24 cellular contexts compared by ENCODE assay signal in genomic region chr1:62612770-62613169, GRCh38. TPM values are rescaled to one million over a fixed set of nuclear protein-coding genes. Genes with fewer than 3 reads are reported as not detected.
DNase-seq lines count a peak whose midpoint lies in the region; ATAC-seq and TF ChIP-seq lines count a peak whose summit lies in the region.
"Had no signal": no experiment of that assay in that cellular context is flagged by ENCODE, and none has a peak within 500 bp of the region (broad histone marks: within the 10 kb centered on the region; RNA-seq: fewer than 3 reads in every experiment).

No MANE protein-coding gene starts in this region.

- no peaks in the 10 kb centered on the region for H3K9me3 Mint-ChIP-seq in chondrocyte (ENCODE audit: low read depth)
- H3K9me3 Mint-ChIP-seq: CD8-positive, alpha-beta memory T cell; GM23338 had no signal

- peak overlapping the region; percentile 62 for H3K27ac Mint-ChIP-seq in chondrocyte (ENCODE audit: unreplicated experiment)
- H3K27ac Mint-ChIP-seq: CD8-positive, alpha-beta memory T cell had no signal

- DNase-seq in cardiac muscle cell (ENCODE audit: low read depth in 1 of 2, low spot score in 1 of 2) (no peak), heart right ventricle (no peak), IMR-90 (no peak), chondrocyte (ENCODE audit: low spot score) (no peak), dermis blood vessel endothelial cell (no peak), NCI-H510A (lab: John Stamatoyannopoulos, UW) (no peak), iPS-NIHi7 (ENCODE audit: extremely low spot score) (no peak)
- DNase-seq in effector CD8-positive, alpha-beta T cell (lab: John Stamatoyannopoulos, UW), result no peak
- DNase-seq: C1 segment of cervical spinal cord; Calu3; CD8-positive, alpha-beta memory T cell; GF-D8; NCI-H1105 treated with DMSO at 0.1 percent for 48 hours; NCI-H1694; NCI-H2081; NCI-H2171 treated with DMSO at 0.1 percent for 48 hours; NCI-H526 treated with DMSO at 0.1 percent for 48 hours; SHP77 treated with DMSO at 0.1 percent for 48 hours had no signal

- H3K4me3 Mint-ChIP-seq in chondrocyte (ENCODE audit: unreplicated experiment), result no peak overlapping the region
- H3K4me3 Mint-ChIP-seq: CD8-positive, alpha-beta memory T cell; GM23338 had no signal

- H4K20me1 ChIP-seq in IMR-90 (ENCODE audit: insufficient read depth, low read length), result no peaks in the 10 kb centered on the region

- no peak for TF ChIP-seq RAD21 in IMR-90 (IDR thresholded peaks at IDR 0.05; ENCODE audit: low read length)

- POLR2A ChIA-PET in IMR-90 (lab: Charles Lee; ENCODE audit: unreplicated experiment), result no interaction called here

- no peaks in the 10 kb centered on the region for H3K27me3 Mint-ChIP-seq in chondrocyte (ENCODE audit: low read depth)
- H3K27me3 Mint-ChIP-seq: CD8-positive, alpha-beta memory T cell had no signal

- peaks cover 33% of the 10 kb centered on the region for H3K4me1 Mint-ChIP-seq in chondrocyte (ENCODE audit: low read depth)
- H3K4me1 Mint-ChIP-seq: CD8-positive, alpha-beta memory T cell had no signal

- H3K23ac ChIP-seq in IMR-90 (ENCODE audit: low read depth, low read length), result no peak overlapping the region

- no peak overlapping the region for H4K5ac ChIP-seq in IMR-90 (ENCODE audit: low read depth, low read length)

- H3K27ac ChIP-seq in cardiac muscle cell (peak overlapping the region; percentile 23), heart right ventricle (no peak overlapping the region), IMR-90 (ENCODE audit: insufficient read depth, low read length) (no peak overlapping the region)
- H3K27ac ChIP-seq: 22Rv1, KMS-11, RWPE1, SK-N-MC had no signal

- H3K36me3 ChIP-seq in cardiac muscle cell (peaks cover 6% of the 10 kb centered on the region), heart right ventricle (peaks cover 0 to 30% (median 0%) of the 10 kb centered on the region in 9 donors), IMR-90 (ENCODE audit: control insufficient read depth, insufficient read depth, low read length) (peaks cover 3% of the 10 kb centered on the region)

- intact Hi-C loops in heart right ventricle (cut with DNase I) (no loop called here), IMR-90 (cut with micrococcal nuclease) (no loop called here)

- peaks cover 16% of the 10 kb centered on the region for H3K36me3 Mint-ChIP-seq in chondrocyte (ENCODE audit: low read depth)

- no peaks in the 10 kb centered on the region for H3K9me1 ChIP-seq in IMR-90 (ENCODE audit: insufficient read depth, low read length)

- no peaks in the 10 kb centered on the region for H3K9me3 ChIP-seq in cardiac muscle cell (ENCODE audit: low read depth)
- no peaks in the 10 kb centered on the region for H3K9me3 ChIP-seq in heart right ventricle
- H3K9me3 ChIP-seq in IMR-90 (ENCODE audit: control insufficient read depth, insufficient read depth, low read length), result no peaks in the 10 kb centered on the region
- H3K9me3 ChIP-seq: HAP-1 had no signal

- no peak overlapping the region for H3K56ac ChIP-seq in IMR-90 (ENCODE audit: extremely low read depth, insufficient read depth, low read length)

- H3K27me3 ChIP-seq in cardiac muscle cell (no peaks in the 10 kb centered on the region), heart right ventricle (no peaks in the 10 kb centered on the region), IMR-90 (ENCODE audit: control insufficient read depth, insufficient read depth, low read length) (no peaks in the 10 kb centered on the region)

- WGBS in heart right ventricle, 2 donors, result 97 to 98% methylated on average over 2 of the region's 2 CpGs
- 100% methylated on average over 1 of the region's 2 CpGs; no CpG with 5 or more reads in 1 of the 2 experiments for WGBS in IMR-90 (ENCODE audit: extremely low coverage in 2 of 2, insufficient read length in 1 of 2), 2 experiments

- no peak overlapping the region for H3K4me3 ChIP-seq in cardiac muscle cell
- no peak overlapping the region for H3K4me3 ChIP-seq in heart right ventricle
- no peak overlapping the region for H3K4me3 ChIP-seq in IMR-90 (ENCODE audit: insufficient read depth, low read depth, low read length)
- H3K4me3 ChIP-seq: GM23338, HAP-1, SK-N-MC had no signal

- no peak overlapping the region for H3K18ac ChIP-seq in IMR-90 (ENCODE audit: low read depth, low read length)

- no peak for TF ChIP-seq CTCF in cardiac muscle cell (IDR thresholded peaks at IDR 0.05; ENCODE audit: low read depth, low read length)
- TF ChIP-seq CTCF in heart right ventricle (IDR thresholded peaks at IDR 0.05), result no peak
- no peak for TF ChIP-seq CTCF in IMR-90 (conservative IDR thresholded peaks at IDR 0.05; ENCODE audit: low read depth, low read length)
- TF ChIP-seq CTCF in chondrocyte (IDR thresholded peaks at IDR 0.05), result no peak

- no peak overlapping the region for H4K91ac ChIP-seq in IMR-90 (ENCODE audit: insufficient read depth, low read depth, low read length)

- H3K4ac ChIP-seq in IMR-90 (ENCODE audit: low read depth, low read length), result no peak overlapping the region

- in situ Hi-C loops in IMR-90 (cut with MboI; ENCODE audit: low sequenced_read_pairs), result no loop called here

- H3K4me2 ChIP-seq in IMR-90 (ENCODE audit: low read depth, low read length), result no peak overlapping the region
- H3K4me2 ChIP-seq: GM23338, KMS-11 had no signal

- no peak overlapping the region; a peak in 1 of 4 replicates for H4K8ac ChIP-seq in IMR-90 (ENCODE audit: low read depth in 2 of 2, low read length in 2 of 2)

- ATAC-seq in heart right ventricle (no peak), IMR-90 (ENCODE audit: low read depth) (no peak)

- H3K9ac ChIP-seq in IMR-90 (ENCODE audit: low read depth, low read length), result no peak overlapping the region
- H3K9ac ChIP-seq: KMS-11 had no signal

- H2BK15ac ChIP-seq in IMR-90 (ENCODE audit: low read depth, low read length), result no peak overlapping the region

- H3K14ac ChIP-seq in IMR-90 (replicated peaks; ENCODE audit: low read depth, low read length), result no peak overlapping the region

- no peak for TF ChIP-seq POLR2A in IMR-90 (IDR thresholded peaks at IDR 0.05; ENCODE audit: low read depth, low read length)

- dilution Hi-C loops in IMR-90 (cut with HindIII; ENCODE audit: low sequenced_read_pairs, unreplicated experiment), result no loop called here

- H2BK20ac ChIP-seq in IMR-90 (ENCODE audit: low read depth, low read length), result no peak overlapping the region

- H3K4me1 ChIP-seq in cardiac muscle cell (ENCODE audit: low read depth), result no peaks in the 10 kb centered on the region
- H3K4me1 ChIP-seq in heart right ventricle, result no peaks in the 10 kb centered on the region
- no peaks in the 10 kb centered on the region; the same call in 1 of the 2 replicates for H3K4me1 ChIP-seq in IMR-90 (ENCODE audit: control insufficient read depth, insufficient read depth, low read length)
- H3K4me1 ChIP-seq: HAP-1 had no signal

- no peak overlapping the region for H2AFZ ChIP-seq in IMR-90 (replicated peaks; ENCODE audit: low read length, poor library complexity)
- H2AFZ ChIP-seq: GM23338 had no signal

- no peak overlapping the region for H2AK5ac ChIP-seq in IMR-90 (ENCODE audit: low read depth, low read length)

- BruUV-seq in IMR-90 (replicated peaks; lab: Mats Ljungman, UMichigan), result no TSS peak

- peaks cover 2 to 9% of the 10 kb centered on the region in 2 experiments; a peak in 3 of 4 replicates for H3K79me1 ChIP-seq in IMR-90 (ENCODE audit: low read depth in 1 of 2, low read length in 2 of 2)

- H2AK9ac ChIP-seq in IMR-90 (replicated peaks; ENCODE audit: low read depth, low read length, poor library complexity), result no peak overlapping the region

- H2BK120ac ChIP-seq in IMR-90 (ENCODE audit: low read depth, low read length), result no peak overlapping the region

- CTCF ChIA-PET in IMR-90 (lab: Yijun Ruan, JAX), result no interaction called here

- H2BK5ac ChIP-seq in IMR-90 (ENCODE audit: low read depth, low read length, poor library complexity, severe bottlenecking), result peak overlapping the region; percentile 65

TF ChIP-seq in IMR-90, 13 proteins besides CTCF, POLR2A, EP300 and RAD21:
- no peak for TF ChIP-seq MXI1 (IDR thresholded peaks at IDR 0.05; ENCODE audit: borderline replicate concordance, low read depth, low read length)

RNA-seq across cellular contexts. Expression of gene ANGPTL3, which starts 15.4 kb away (rescaled TPM):
- total RNA-seq in cardiac muscle cell, result not detected in 2 replicates
- polyA plus RNA-seq in cardiac muscle cell, result 0.94 TPM in 1 of 2 replicates, not detected in the other
- total RNA-seq in heart right ventricle, result not detected
- polyA plus RNA-seq in heart right ventricle, result not detected
- not detected in 2 replicates for total RNA-seq in IMR-90 (2012; rRNA removed)
- not detected in 2 replicates for polyA plus RNA-seq in IMR-90 (2012; rRNA removed)
- polyA plus RNA-seq in IMR-90 (2012; cell fraction: cytosol; rRNA removed), result not detected in 2 replicates
- polyA plus RNA-seq in IMR-90 (2012; cell fraction: nucleus; rRNA removed; ENCODE audit: low replicate concordance), result not detected in 2 replicates
- 0.10 TPM in 1 of 3 replicates, not detected in the others for total RNA-seq in chondrocyte
- not detected in 2 replicates for total RNA-seq in dermis blood vessel endothelial cell
- total RNA-seq: Calu3; CD8-positive, alpha-beta memory T cell; GM23338 had no signal
- polyA plus RNA-seq: CD8-positive, alpha-beta memory T cell had no signal
